ENCODE assay signal across 9 cellular contexts in the genomic region with DNA sequence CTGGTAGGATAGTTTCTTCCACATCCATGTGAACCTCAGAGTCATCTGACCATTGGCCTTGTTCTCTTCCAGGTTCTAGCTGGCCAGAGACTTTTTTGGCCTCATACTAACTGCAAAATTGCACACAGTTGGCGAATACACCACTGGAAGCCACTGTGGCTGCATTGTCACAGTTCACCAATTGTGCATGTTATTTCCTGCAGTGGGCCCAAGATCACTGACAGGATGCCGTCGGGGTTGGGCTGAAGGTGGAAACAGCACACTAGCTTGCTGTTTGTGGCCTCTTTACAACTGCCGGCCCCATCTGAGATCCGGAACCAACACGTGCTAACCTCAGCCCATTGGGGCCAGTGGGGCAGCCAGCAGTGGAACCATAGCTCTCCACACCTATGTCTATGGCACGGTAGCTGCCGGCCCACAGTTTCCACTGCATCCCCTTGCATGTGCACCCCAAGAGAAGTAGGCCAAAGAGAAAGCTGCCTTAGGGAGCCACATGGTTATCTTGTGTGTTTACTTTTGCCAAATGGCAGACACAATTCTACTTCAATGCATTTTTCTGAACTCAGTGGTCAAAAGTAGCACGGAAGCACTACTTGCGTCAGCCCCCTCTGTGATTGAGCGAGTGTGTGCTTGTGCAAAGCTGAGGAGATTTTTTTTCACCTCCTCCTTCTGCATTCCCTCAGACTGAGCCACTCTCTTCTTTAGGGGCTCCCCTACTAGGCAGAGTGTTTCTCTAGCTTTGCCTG.
A peak's percentile ranks its signal among the peaks of the same experiment; 100 is the strongest.
DNase-seq lines count a peak whose midpoint lies in the region; ATAC-seq and TF ChIP-seq lines count a peak whose summit lies in the region.
"Had no signal": no experiment of that assay in that cellular context is flagged by ENCODE, and none has a peak within 500 bp of the region (broad histone marks: within the 10 kb centered on the region; RNA-seq: fewer than 3 reads in every experiment).

No MANE protein-coding gene starts in this region.

- intact Hi-C loops in head of caudate nucleus (cut with DNase I) = no loop called here

- H3K27me3 Mint-ChIP-seq in CD4-positive, CD25-positive, alpha-beta regulatory T cell = no peaks in the 10 kb centered on the region
- H3K27me3 Mint-ChIP-seq in T-helper 2 cell treated with Interferon-gamma antibody and Interleukin-4, amounts not matched to agents 5 μg/mL and 100 μg/mL, for 36 hours (ENCODE audit: low read depth) = no peaks in the 10 kb centered on the region

- no peaks in the 10 kb centered on the region for H3K9me3 ChIP-seq in CD4-positive, CD25-positive, alpha-beta regulatory T cell (ENCODE audit: control insufficient read depth in 2 of 2, low read length in 2 of 2)
- H3K9me3 ChIP-seq in duodenal mucosa (ENCODE audit: control insufficient read depth in 1 of 2, low read length in 2 of 2) = no peaks in the 10 kb centered on the region
- no peaks in the 10 kb centered on the region for H3K9me3 ChIP-seq in SJCRH30 (replicated peaks)

- H3K27me3 ChIP-seq in CD4-positive, CD25-positive, alpha-beta regulatory T cell (ENCODE audit: control insufficient read depth, insufficient read depth, low read length) = no peaks in the 10 kb centered on the region
- H3K27me3 ChIP-seq in duodenal mucosa (ENCODE audit: control insufficient read depth in 1 of 2, insufficient read depth in 2 of 2, low read length in 2 of 2) (no peaks in the 10 kb centered on the region), SJCRH30 (no peaks in the 10 kb centered on the region)

- peaks cover 55% of the 10 kb centered on the region for H3K4me1 ChIP-seq in CD4-positive, CD25-positive, alpha-beta regulatory T cell (ENCODE audit: control insufficient read depth, insufficient read depth, low read length, poor library complexity, severe bottlenecking)
- H3K4me1 ChIP-seq in duodenal mucosa (ENCODE audit: control insufficient read depth in 1 of 2, insufficient read depth in 2 of 2, low read length in 2 of 2) (peaks cover 23 to 33% of the 10 kb centered on the region in 2 donors), SJCRH30 (no peaks in the 10 kb centered on the region)
- H3K4me1 ChIP-seq: parathyroid adenoma had no signal

- no peaks in the 10 kb centered on the region for H3K9me3 Mint-ChIP-seq in CD4-positive, CD25-positive, alpha-beta regulatory T cell
- no peaks in the 10 kb centered on the region for H3K9me3 Mint-ChIP-seq in T-helper 2 cell treated with Interferon-gamma antibody and Interleukin-4, amounts not matched to agents 5 μg/mL and 100 μg/mL, for 36 hours

- peak; percentile 81 to 83 for ATAC-seq in CD4-positive, CD25-positive, alpha-beta regulatory T cell (ENCODE audit: low read depth in 2 of 2)
- peak; percentile 33 for ATAC-seq in GM21786 (IDR thresholded peaks at IDR 0.05; ENCODE audit: unreplicated experiment)

- no peak for TF ChIP-seq CTCF in GM13976 (IDR thresholded peaks at IDR 0.05; ENCODE audit: borderline replicate concordance, control extremely low read depth, extremely low read depth, insufficient read depth, missing control alignments)

- in situ Hi-C loops in GM13976 (cut with MboI; ENCODE audit: low sequenced_read_pairs, unreplicated experiment) = no loop called here

- DNase-seq in CD4-positive, CD25-positive, alpha-beta regulatory T cell = peak; percentile 16 to 94 (median 71)
- peak; percentile 23 for DNase-seq in T-helper 2 cell treated with Interferon-gamma antibody and Interleukin-4, amounts not matched to agents 5 μg/mL and 100 μg/mL, for 36 hours (ENCODE audit: low spot score)
- DNase-seq in stimulated activated CD4-positive, alpha-beta T cell treated with anti-CD3 and anti-CD28 coated beads, Interleukin-15, amount 100 ng/mL, for 1 hour (ENCODE audit: low read depth in 1 of 2, low spot score in 1 of 2) = peak; percentile 13 to 32
- no peak for DNase-seq in GM13976 (ENCODE audit: low spot score)
- DNase-seq in SJCRH30 = no peak
- DNase-seq in head of caudate nucleus = no peak

- H3K36me3 Mint-ChIP-seq in CD4-positive, CD25-positive, alpha-beta regulatory T cell = no peaks in the 10 kb centered on the region
- peaks cover 7% of the 10 kb centered on the region for H3K36me3 Mint-ChIP-seq in T-helper 2 cell treated with Interferon-gamma antibody and Interleukin-4, amounts not matched to agents 5 μg/mL and 100 μg/mL, for 36 hours (ENCODE audit: low read depth)

- H3K27ac ChIP-seq in CD4-positive, CD25-positive, alpha-beta regulatory T cell (ENCODE audit: insufficient read depth, low read length, poor library complexity, severe bottlenecking) = peak overlapping the region; percentile 92
- H3K27ac ChIP-seq in duodenal mucosa (ENCODE audit: low read depth, low read length) = peak overlapping the region; percentile 18
- H3K27ac ChIP-seq in SJCRH30 = no peak overlapping the region
- H3K27ac ChIP-seq: parathyroid adenoma had no signal

- H3K36me3 ChIP-seq in CD4-positive, CD25-positive, alpha-beta regulatory T cell (ENCODE audit: control insufficient read depth, insufficient read depth, low read length) = no peaks in the 10 kb centered on the region
- H3K36me3 ChIP-seq in duodenal mucosa (ENCODE audit: control insufficient read depth in 1 of 2, insufficient read depth in 2 of 2, low read length in 2 of 2) (no peaks in the 10 kb centered on the region), SJCRH30 (no peaks in the 10 kb centered on the region)

- H3K4me3 Mint-ChIP-seq in CD4-positive, CD25-positive, alpha-beta regulatory T cell = peak overlapping the region; percentile 60 to 80 (median 62)
- peak overlapping the region; percentile 9 for H3K4me3 Mint-ChIP-seq in T-helper 2 cell treated with Interferon-gamma antibody and Interleukin-4, amounts not matched to agents 5 μg/mL and 100 μg/mL, for 36 hours

- H3K27ac Mint-ChIP-seq in CD4-positive, CD25-positive, alpha-beta regulatory T cell = peak overlapping the region; percentile 95 to 99 (median 98)
- peak overlapping the region; percentile 84 for H3K27ac Mint-ChIP-seq in T-helper 2 cell treated with Interferon-gamma antibody and Interleukin-4, amounts not matched to agents 5 μg/mL and 100 μg/mL, for 36 hours

- peaks cover 45 to 92% (median 65%) of the 10 kb centered on the region in 4 donors for H3K4me1 Mint-ChIP-seq in CD4-positive, CD25-positive, alpha-beta regulatory T cell
- H3K4me1 Mint-ChIP-seq in T-helper 2 cell treated with Interferon-gamma antibody and Interleukin-4, amounts not matched to agents 5 μg/mL and 100 μg/mL, for 36 hours (ENCODE audit: low read depth) = peaks cover 50% of the 10 kb centered on the region

- H3K9ac ChIP-seq in duodenal mucosa (ENCODE audit: low read depth in 1 of 2, low read length in 2 of 2) = no peak overlapping the region
- H3K9ac ChIP-seq: parathyroid adenoma had no signal

- H3K4me3 ChIP-seq in CD4-positive, CD25-positive, alpha-beta regulatory T cell (ENCODE audit: low read depth, low read length) = peak overlapping the region; percentile 56
- H3K4me3 ChIP-seq in duodenal mucosa (ENCODE audit: low read depth in 1 of 2, low read length in 2 of 2) (no peak overlapping the region), SJCRH30 (no peak overlapping the region)

Comparison
In these comparisons a context has a peak if more than half of its experiments do, and no peak if none do; other contexts are left out.
1. DNase-seq: peak in CD4-positive, CD25-positive, alpha-beta regulatory T cell (3 of 3), T-helper 2 cell treated with Interferon-gamma antibody and Interleukin-4, amounts not matched to agents 5 μg/mL and 100 μg/mL, for 36 hours (single experiment) and stimulated activated CD4-positive, alpha-beta T cell treated with anti-CD3 and anti-CD28 coated beads, Interleukin-15, amount 100 ng/mL, for 1 hour (2 of 2); none in GM13976 (single experiment), SJCRH30 (0 of 2) and head of caudate nucleus (0 of 42).